In genomic region chr16:17224859-17225258, GRCh38 we compare ENCODE assay signal across 8 cellular contexts.
DNase-seq lines count a peak whose midpoint lies in the region; TF ChIP-seq lines count a peak whose summit lies in the region.

No MANE protein-coding gene starts in this region.

- no peak for TF ChIP-seq CTCF in GM13977 (IDR thresholded peaks at IDR 0.05; ENCODE audit: extremely low read depth, insufficient read depth, missing control alignments)
- no peak for TF ChIP-seq CTCF in OCI-LY1 (IDR thresholded peaks at IDR 0.05; ENCODE audit: low read length)
- no peak for TF ChIP-seq CTCF in sigmoid colon (IDR thresholded peaks at IDR 0.05)
- TF ChIP-seq CTCF in H9 (conservative IDR thresholded peaks at IDR 0.05) = no peak

- WGBS in sigmoid colon, 2 donors = 10 to 24% methylated on average over 4 of the region's 4 CpGs
- no CpG with 5 or more reads among the region's 4 CpGs for WGBS in H9 (ENCODE audit: extremely low coverage, insufficient read length, low lambda C conversion rate)

- H3K79me1 ChIP-seq in H9 (ENCODE audit: insufficient read depth, low read depth, low read length, poor library complexity, severe bottlenecking) = no peaks in the 10 kb centered on the region

- peak; percentile 62 to 89 (median 70) for TF ChIP-seq EP300 in sigmoid colon (IDR thresholded peaks at IDR 0.05)

- H3K4me3 Mint-ChIP-seq in H9 = no peak overlapping the region

- DNase-seq in GM13977 (ENCODE audit: low spot score) (peak; percentile 24), fibroblast of peridontal ligament (ENCODE audit: extremely low read depth) (peak; percentile 93), sigmoid colon (peak; percentile 89), NCI-H2081 treated with DMSO at 0.1 percent for 48 hours (lab: John Stamatoyannopoulos, UW) (no peak), H9 (no peak), NCI-H1930 (lab: John Stamatoyannopoulos, UW) (no peak), kidney glomerular epithelial cell (lab: John Stamatoyannopoulos, UW) (no peak)

- no peak for TF ChIP-seq POLR2A in sigmoid colon (IDR thresholded peaks at IDR 0.05)

- H3K27me3 ChIP-seq in OCI-LY1 (ENCODE audit: insufficient read depth, low read length) (no peaks in the 10 kb centered on the region), sigmoid colon (no peaks in the 10 kb centered on the region), H9 (ENCODE audit: insufficient read depth, low read length) (no peaks in the 10 kb centered on the region)

- H3K4me3 ChIP-seq in OCI-LY1 (ENCODE audit: low read depth, low read length, poor library complexity, severe bottlenecking) (no peak overlapping the region), sigmoid colon (no peak overlapping the region)

- H3K18ac ChIP-seq in H9 (ENCODE audit: insufficient read length, low read depth, low read length) = no peak overlapping the region

- no peaks in the 10 kb centered on the region for H3K9me2 ChIP-seq in OCI-LY1 (ENCODE audit: low read depth, low read length)

- no peak overlapping the region for H3K14ac ChIP-seq in H9 (ENCODE audit: insufficient read depth, low read length)

- H2BK15ac ChIP-seq in H9 (ENCODE audit: low read depth, low read length) = no peak overlapping the region

- H4K5ac ChIP-seq in H9 (ENCODE audit: insufficient read length, low read depth, low read length) = no peak overlapping the region

- H2AFZ ChIP-seq in OCI-LY1 (ENCODE audit: low read length) = no peak overlapping the region
- no peak overlapping the region for H2AFZ ChIP-seq in H9 (ENCODE audit: low read length)

- peak overlapping the region in 1 of 3 experiments; percentile 50; a peak in 1 of 7 replicates for H3K27ac Mint-ChIP-seq in H9

- peak overlapping the region; percentile 53 for H3K27ac ChIP-seq in OCI-LY1 (ENCODE audit: low read depth, low read length, poor library complexity, severe bottlenecking)
- H3K27ac ChIP-seq in sigmoid colon = peak overlapping the region; percentile 76 to 88 (median 84)
- H3K27ac ChIP-seq in H9 (ENCODE audit: insufficient read length, low read depth, low read length) = no peak overlapping the region

- in situ Hi-C loops in GM13977 (cut with MboI; ENCODE audit: low pct_unique_long_range_greater_than_20kb, low sequenced_read_pairs, unreplicated experiment) = loop anchor here (25.0 kb wide), 1 partner anchor 363 kb away; no protein-coding TSS in a partner anchor

- H3K9me3 ChIP-seq in OCI-LY1 (ENCODE audit: low read length) = no peaks in the 10 kb centered on the region
- no peaks in the 10 kb centered on the region for H3K9me3 ChIP-seq in sigmoid colon
- H3K9me3 ChIP-seq in H9 (ENCODE audit: control insufficient read depth, low read depth, low read length) = no peaks in the 10 kb centered on the region

- H2BK12ac ChIP-seq in H9 (ENCODE audit: insufficient read length, low read depth, low read length) = no peak overlapping the region

- H4K91ac ChIP-seq in H9 (ENCODE audit: insufficient read length, low read depth, low read length) = no peak overlapping the region

- H2BK20ac ChIP-seq in H9 (ENCODE audit: low read depth, low read length, poor library complexity, severe bottlenecking) = no peak overlapping the region

- H3K36me3 ChIP-seq in OCI-LY1 (ENCODE audit: insufficient read depth, low read length) (peaks cover 28% of the 10 kb centered on the region; the same call in 1 of the 2 replicates), sigmoid colon (no peaks in the 10 kb centered on the region)

- no peak overlapping the region for H3K23ac ChIP-seq in H9 (ENCODE audit: insufficient read length, low read depth, low read length)

- no peaks in the 10 kb centered on the region for H3F3A ChIP-seq in OCI-LY1 (ENCODE audit: insufficient read depth, low read length)

- no peak overlapping the region for H2BK120ac ChIP-seq in H9 (ENCODE audit: low read depth, low read length, poor library complexity, severe bottlenecking)

- no peak overlapping the region for H3K56ac ChIP-seq in H9 (ENCODE audit: insufficient read length, low read depth, low read length)

- H3K4me1 Mint-ChIP-seq in H9 = peaks cover 19 to 20% of the 10 kb centered on the region in 2 experiments

- H3K4me1 ChIP-seq in OCI-LY1 (ENCODE audit: insufficient read depth, low read length, severe bottlenecking) = peaks cover 32% of the 10 kb centered on the region
- H3K4me1 ChIP-seq in sigmoid colon = peaks cover 0 to 50% (median 47%) of the 10 kb centered on the region in 4 donors
- peaks cover 8% of the 10 kb centered on the region; the same call in 1 of the 2 replicates for H3K4me1 ChIP-seq in H9 (ENCODE audit: insufficient read depth, low read length)

- H3K4me2 ChIP-seq in OCI-LY1 (ENCODE audit: low read length) (peak overlapping the region; percentile 20; the same call in 1 of the 2 replicates), H9 (ENCODE audit: insufficient read depth, insufficient read length, low read length) (no peak overlapping the region)

- no peaks in the 10 kb centered on the region for H3K23me2 ChIP-seq in H9 (ENCODE audit: insufficient read length, low read depth, low read length, poor library complexity, severe bottlenecking)

- no peaks in the 10 kb centered on the region for H4K20me1 ChIP-seq in OCI-LY1 (ENCODE audit: insufficient read depth, low read length)
- H4K20me1 ChIP-seq in H9 (ENCODE audit: control insufficient read depth, insufficient read depth, insufficient read length) = no peaks in the 10 kb centered on the region

- H2BK5ac ChIP-seq in H9 (ENCODE audit: insufficient read length, low read length) = no peak overlapping the region

- H3K79me2 ChIP-seq in OCI-LY1 (ENCODE audit: insufficient read depth, low read length) = no peaks in the 10 kb centered on the region
- H3K79me2 ChIP-seq in H9 (ENCODE audit: insufficient read depth, low read length) = no peaks in the 10 kb centered on the region

- no peak overlapping the region for H3K9ac ChIP-seq in OCI-LY1 (ENCODE audit: low read length)
- no peak overlapping the region for H3K9ac ChIP-seq in H9 (ENCODE audit: extremely low read depth, insufficient read length, low read length)

- H3T11ph ChIP-seq in H9 (ENCODE audit: low read length) = no peak overlapping the region

- H3K27me3 Mint-ChIP-seq in H9 (ENCODE audit: low read depth) = no peaks in the 10 kb centered on the region

- H3K36me3 Mint-ChIP-seq in H9 (ENCODE audit: insufficient read depth in 1 of 3, low read depth in 3 of 3) = no peaks in the 10 kb centered on the region

- H3K4ac ChIP-seq in H9 (ENCODE audit: low read depth, low read length) = no peak overlapping the region

- intact Hi-C loops in sigmoid colon (cut with DNase I) = loop anchor here (2.0 to 5.0 kb wide), 2 partner anchors 182 to 246 kb away; partner anchors contain the start of gene XYLT1

- no peak overlapping the region for H2AK5ac ChIP-seq in H9 (ENCODE audit: insufficient read length, low read length)

- H3K9me3 Mint-ChIP-seq in H9 = no peaks in the 10 kb centered on the region

- no peak overlapping the region for H4K8ac ChIP-seq in H9 (replicated peaks; ENCODE audit: insufficient read length, low read depth, low read length)

Comparison
In these comparisons a context has a peak if more than half of its experiments do, and no peak if none do; other contexts are left out.
1. DNase-seq: peak in GM13977 (single experiment), fibroblast of peridontal ligament (single experiment) and sigmoid colon (single experiment); none in NCI-H2081 treated with DMSO at 0.1 percent for 48 hours (single experiment), H9 (single experiment), NCI-H1930 (0 of 2) and kidney glomerular epithelial cell (single experiment).